ENCODE assay signal across 16 cellular contexts in genomic region chr7:74467876-74468275, GRCh38. TPM values are rescaled to one million over a fixed set of nuclear protein-coding genes. Genes with fewer than 3 reads are reported as not detected.
"Had no signal": no experiment of that assay in that cellular context is flagged by ENCODE, and none has a peak within 500 bp of the region (broad histone marks: within the 10 kb centered on the region; RNA-seq: fewer than 3 reads in every experiment).

No MANE protein-coding gene starts in this region.

- H3K9me3 ChIP-seq: lower lobe of right lung, mucosa of descending colon had no signal

- H3K4me3 Mint-ChIP-seq: activated naive CD8-positive, alpha-beta T cell treated with anti-CD3 and anti-CD28 coated beads for 36 hours; activated T-cell treated with anti-CD3 and anti-CD28 coated beads, Interleukin-2, amount 50 U/mL, for 24 hours; natural killer cell; stimulated activated naive CD8-positive, alpha-beta T cell treated with anti-CD3 and anti-CD28 coated beads, Interleukin-15, amount 100 ng/mL, for 72 hours had no signal

- H3K27me3 Mint-ChIP-seq: activated naive CD8-positive, alpha-beta T cell treated with anti-CD3 and anti-CD28 coated beads for 36 hours; activated T-cell treated with anti-CD3 and anti-CD28 coated beads, Interleukin-2, amount 50 U/mL, for 24 hours; progenitor cell of endocrine pancreas; stimulated activated naive CD8-positive, alpha-beta T cell treated with anti-CD3 and anti-CD28 coated beads, Interleukin-15, amount 100 ng/mL, for 72 hours had no signal

- H3K36me3 Mint-ChIP-seq: activated naive CD8-positive, alpha-beta T cell treated with anti-CD3 and anti-CD28 coated beads for 36 hours; natural killer cell had no signal

- H3K36me3 ChIP-seq: lower lobe of right lung had no signal

- H3K27ac ChIP-seq: lower lobe of right lung had no signal

- H3K27ac Mint-ChIP-seq: activated naive CD8-positive, alpha-beta T cell treated with anti-CD3 and anti-CD28 coated beads for 36 hours; activated T-cell treated with anti-CD3 and anti-CD28 coated beads, Interleukin-2, amount 50 U/mL, for 24 hours; natural killer cell; progenitor cell of endocrine pancreas had no signal

- ATAC-seq: activated CD4-positive, CD25-positive, alpha-beta regulatory T cell treated with anti-CD3 and anti-CD28 coated beads, Interleukin-2, amount 50 U/mL, for 24 hours; lower lobe of right lung; mucosa of descending colon; natural killer cell; stimulated activated naive CD8-positive, alpha-beta T cell treated with anti-CD3 and anti-CD28 coated beads, Interleukin-15, amount 100 ng/mL, for 72 hours had no signal

- DNase-seq: activated CD4-positive, alpha-beta T cell treated with anti-CD3 and anti-CD28 coated beads, Interleukin-2, amount 50 U/mL, for 4 hours; activated gamma-delta T cell treated with Interleukin-2 at 50 U/mL for 16 hours; activated naive CD8-positive, alpha-beta T cell treated with anti-CD3 and anti-CD28 coated beads for 36 hours; activated T-cell treated with anti-CD3 and anti-CD28 coated beads, Interleukin-2, amount 50 U/mL, for 24 hours; foreskin melanocyte; hippocampal formation; lower lobe of right lung; mucosa of descending colon; natural killer cell; occipital lobe; stimulated activated CD4-positive, alpha-beta T cell treated with anti-CD3 and anti-CD28 coated beads, Interleukin-2, amount 100 ng/mL, for 48 hours; stimulated activated naive CD8-positive, alpha-beta T cell treated with anti-CD3 and anti-CD28 coated beads, Interleukin-15, amount 100 ng/mL, for 72 hours had no signal

- H3K4me1 Mint-ChIP-seq: natural killer cell had no signal

- H3K4me1 ChIP-seq: lower lobe of right lung had no signal

- H3K9me3 Mint-ChIP-seq: activated naive CD8-positive, alpha-beta T cell treated with anti-CD3 and anti-CD28 coated beads for 36 hours; activated T-cell treated with anti-CD3 and anti-CD28 coated beads, Interleukin-2, amount 50 U/mL, for 24 hours; natural killer cell; stimulated activated naive CD8-positive, alpha-beta T cell treated with anti-CD3 and anti-CD28 coated beads, Interleukin-15, amount 100 ng/mL, for 72 hours had no signal

- H3K4me3 ChIP-seq: lower lobe of right lung, mucosa of descending colon had no signal

- FAIRE-seq: endometrium, urothelium cell line had no signal

RNA-seq across cellular contexts. Expression of gene GTF2IRD1, which starts 14.2 kb away (rescaled TPM):
- total RNA-seq: natural killer cell had no signal
